22 cellular contexts compared by ENCODE assay signal in the genomic region with DNA sequence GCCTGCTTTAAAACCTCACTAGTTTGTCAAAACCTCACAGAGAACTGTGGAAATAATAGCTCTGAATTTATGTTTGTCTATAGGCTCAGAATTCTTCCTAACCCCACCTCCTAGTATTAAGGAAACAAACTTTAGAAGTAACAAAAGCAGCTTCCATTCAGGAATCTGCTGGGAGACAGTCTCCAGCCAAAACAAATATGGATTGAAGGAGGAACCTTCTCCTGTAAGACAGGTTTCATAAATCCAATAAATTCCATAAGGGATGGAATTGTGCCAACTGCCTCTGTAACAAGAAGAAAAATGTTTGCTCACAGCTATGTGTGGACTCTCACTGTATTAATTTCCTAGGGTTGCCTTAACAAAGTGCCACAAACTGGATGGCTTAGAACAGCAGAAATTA. TPM values are rescaled to one million over a fixed set of nuclear protein-coding genes. Genes with fewer than 3 reads are reported as not detected.
DNase-seq lines count a peak whose midpoint lies in the region; ATAC-seq and TF ChIP-seq lines count a peak whose summit lies in the region.
"Had no signal": no experiment of that assay in that cellular context is flagged by ENCODE, and none has a peak within 500 bp of the region (broad histone marks: within the 10 kb centered on the region; RNA-seq: fewer than 3 reads in every experiment).

No MANE protein-coding gene starts in this region.

- peaks cover 26% of the 10 kb centered on the region for H3K27me3 Mint-ChIP-seq in activated CD4-positive, alpha-beta T cell treated with anti-CD3 and anti-CD28 coated beads, Interleukin-2, amount 10 ng/mL, durations not matched to agents 24 days and 14 days
- H3K27me3 Mint-ChIP-seq: activated T-helper 17 cell treated with anti-CD3 and anti-CD28 coated beads, Interleukin-2, amount 50 U/mL, for 72 hours had no signal

- H3K4me3 ChIP-seq in AG10803 (ENCODE audit: low read length), result no peak overlapping the region
- H3K4me3 ChIP-seq in HEK293 (ENCODE audit: low read depth, low read length), result no peak overlapping the region
- H3K4me3 ChIP-seq: ascending aorta, upper lobe of left lung had no signal

- H3K27ac ChIP-seq in HEK293 (ENCODE audit: extremely low read depth, low read depth, low read length), result no peak overlapping the region
- no peak overlapping the region for H3K27ac ChIP-seq in RWPE1
- H3K27ac ChIP-seq: ascending aorta, epithelial cell of prostate, neutrophil, upper lobe of left lung had no signal

- no peaks in the 10 kb centered on the region for H3K9me3 Mint-ChIP-seq in activated CD4-positive, alpha-beta T cell treated with anti-CD3 and anti-CD28 coated beads, Interleukin-2, amount 10 ng/mL, durations not matched to agents 24 days and 14 days
- H3K9me3 Mint-ChIP-seq: activated T-helper 17 cell treated with anti-CD3 and anti-CD28 coated beads, Interleukin-2, amount 50 U/mL, for 72 hours; CD4-positive, CD25-positive, alpha-beta regulatory T cell; H9; WTC11 had no signal

- peaks cover 8% of the 10 kb centered on the region for H3K4me1 Mint-ChIP-seq in activated CD4-positive, alpha-beta T cell treated with anti-CD3 and anti-CD28 coated beads, Interleukin-2, amount 10 ng/mL, durations not matched to agents 24 days and 14 days
- H3K4me1 Mint-ChIP-seq: activated T-helper 17 cell treated with anti-CD3 and anti-CD28 coated beads, Interleukin-2, amount 50 U/mL, for 72 hours; WTC11 had no signal

- H3K36me3 Mint-ChIP-seq in activated CD4-positive, alpha-beta T cell treated with anti-CD3 and anti-CD28 coated beads, Interleukin-2, amount 10 ng/mL, durations not matched to agents 24 days and 14 days (ENCODE audit: low read depth), result no peaks in the 10 kb centered on the region
- H3K36me3 Mint-ChIP-seq: activated naive CD8-positive, alpha-beta T cell; CD4-positive, CD25-positive, alpha-beta regulatory T cell; WTC11 had no signal

- POLR2A ChIA-PET in HEK293 (lab: Yijun Ruan, JAX), result interaction anchor here (1.2 kb wide), 1 partner anchor 14 kb away, joined by 5 read pairs; a partner anchor contains a TSS
- POLR2A ChIA-PET in RWPE1 (lab: Yijun Ruan, JAX; ENCODE audit: low non-redundant PET), result no interaction called here

- intact Hi-C loops in activated CD4-positive, alpha-beta T cell treated with anti-CD3 and anti-CD28 coated beads, Interleukin-2, amount 10 ng/mL, durations not matched to agents 24 days and 14 days (cut with micrococcal nuclease), result no loop called here

- CTCF ChIA-PET in HEK293 (lab: Yijun Ruan, JAX) (interaction anchor here (0.6 to 2.1 kb wide), 3 partner anchors 9 to 156 kb away, joined by 3 to 11 read pairs (median 3); no protein-coding TSS in a partner anchor), RWPE1 (lab: Yijun Ruan, JAX) (interaction anchor here (0.6 kb wide), 1 partner anchor 78 kb away, joined by 3 read pairs; no protein-coding TSS in a partner anchor)

- H3K9me3 ChIP-seq in HEK293 (ENCODE audit: control insufficient read depth, insufficient read depth, low read depth, low read length), result no peaks in the 10 kb centered on the region
- H3K9me3 ChIP-seq: ascending aorta, neutrophil, upper lobe of left lung had no signal

- no peak for TF ChIP-seq CTCF in AG10803 (conservative IDR thresholded peaks at IDR 0.05; ENCODE audit: low read length)
- TF ChIP-seq CTCF in HEK293 (tag by site-specific recombination; IDR thresholded peaks at IDR 0.05), result no peak
- no peak for TF ChIP-seq CTCF in RWPE1 (conservative IDR thresholded peaks at IDR 0.05; ENCODE audit: low read depth)

- ATAC-seq in GM21576 (IDR thresholded peaks at IDR 0.05; ENCODE audit: unreplicated experiment) (no peak), HG03342 (IDR thresholded peaks at IDR 0.05; ENCODE audit: unreplicated experiment) (no peak)
- ATAC-seq: activated T-helper 17 cell treated with anti-CD3 and anti-CD28 coated beads, Interleukin-2, amount 50 U/mL, for 72 hours; WTC11 had no signal

- DNase-seq in AG10803 (ENCODE audit: low read depth), result peak; percentile 36
- DNase-seq in RWPE1 (ENCODE audit: low spot score), result peak; percentile 36
- peak; percentile 28 for DNase-seq in left kidney (ENCODE audit: low read depth, low spot score)
- DNase-seq in activated CD4-positive, alpha-beta T cell treated with anti-CD3 and anti-CD28 coated beads, Interleukin-2, amount 10 ng/mL, durations not matched to agents 24 days and 14 days, result no peak
- no peak for DNase-seq in NCI-H774 (lab: John Stamatoyannopoulos, UW)
- DNase-seq: activated CD4-positive, alpha-beta T cell treated with anti-CD3 and anti-CD28 coated beads, Interleukin-2, amount 50 U/mL, for 4 hours; CD4-positive, CD25-positive, alpha-beta regulatory T cell; central memory CD4-positive, alpha-beta T cell; H9; Karpas-422; kidney glomerular epithelial cell; NCI-H187; upper lobe of left lung had no signal

- H3K4me1 ChIP-seq in HEK293 (ENCODE audit: control insufficient read depth, insufficient read depth, low read length), result peaks cover 31% of the 10 kb centered on the region
- H3K4me1 ChIP-seq: ascending aorta, upper lobe of left lung had no signal

- H3K36me3 ChIP-seq in HEK293 (ENCODE audit: control insufficient read depth in 2 of 2, insufficient read depth in 1 of 2, low read length in 2 of 2), result no peaks in the 10 kb centered on the region
- H3K36me3 ChIP-seq: ascending aorta, neutrophil, upper lobe of left lung had no signal

- no peak overlapping the region for H3K4me3 Mint-ChIP-seq in activated CD4-positive, alpha-beta T cell treated with anti-CD3 and anti-CD28 coated beads, Interleukin-2, amount 10 ng/mL, durations not matched to agents 24 days and 14 days
- H3K4me3 Mint-ChIP-seq: activated naive CD8-positive, alpha-beta T cell; activated T-helper 17 cell treated with anti-CD3 and anti-CD28 coated beads, Interleukin-2, amount 50 U/mL, for 72 hours; CD4-positive, CD25-positive, alpha-beta regulatory T cell; H9; WTC11 had no signal

- H3K27ac Mint-ChIP-seq in activated CD4-positive, alpha-beta T cell treated with anti-CD3 and anti-CD28 coated beads, Interleukin-2, amount 10 ng/mL, durations not matched to agents 24 days and 14 days, result no peak overlapping the region
- H3K27ac Mint-ChIP-seq: activated naive CD8-positive, alpha-beta T cell; activated T-helper 17 cell treated with anti-CD3 and anti-CD28 coated beads, Interleukin-2, amount 50 U/mL, for 72 hours; CD4-positive, CD25-positive, alpha-beta regulatory T cell; H9; WTC11 had no signal

TF ChIP-seq in HEK293, 187 proteins besides CTCF, POLR2A, EP300 and RAD21:
- TF ChIP-seq WT1 (tag by site-specific recombination; IDR thresholded peaks at IDR 0.05) (peak; percentile 64), ZSCAN30 (tag by site-specific recombination; IDR thresholded peaks at IDR 0.05) (no peak), ZBTB8A (tag by site-specific recombination; IDR thresholded peaks at IDR 0.05) (no peak), ZNF19 (tag by site-specific recombination; IDR thresholded peaks at IDR 0.05; ENCODE audit: low read depth) (no peak), OSR2 (tag by site-specific recombination; IDR thresholded peaks at IDR 0.05) (peak; percentile 21; the same call in 1 of the 2 replicates), ZNF473 (tag by site-specific recombination; IDR thresholded peaks at IDR 0.05) (no peak), ZNF561 (tag by site-specific recombination; IDR thresholded peaks at IDR 0.05; ENCODE audit: borderline replicate concordance) (peak; percentile 60; the same call in 1 of the 2 replicates)
- TF ChIP-seq, protein P1, sequence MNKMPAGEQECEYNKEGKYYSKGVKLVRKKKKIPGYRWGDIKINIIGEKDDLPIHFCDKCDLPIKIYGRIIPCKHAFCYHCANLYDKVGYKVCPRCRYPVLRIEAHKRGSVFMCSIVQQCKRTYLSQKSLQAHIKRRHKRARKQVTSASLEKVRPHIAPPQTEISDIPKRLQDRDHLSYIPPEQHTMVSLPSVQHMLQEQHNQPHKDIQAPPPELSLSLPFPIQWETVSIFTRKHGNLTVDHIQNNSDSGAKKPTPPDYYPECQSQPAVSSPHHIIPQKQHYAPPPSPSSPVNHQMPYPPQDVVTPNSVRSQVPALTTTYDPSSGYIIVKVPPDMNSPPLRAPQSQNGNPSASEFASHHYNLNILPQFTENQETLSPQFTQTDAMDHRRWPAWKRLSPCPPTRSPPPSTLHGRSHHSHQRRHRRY (tag by site-specific recombination; IDR thresholded peaks at IDR 0.05), result no peak
- TF ChIP-seq, protein P2, sequence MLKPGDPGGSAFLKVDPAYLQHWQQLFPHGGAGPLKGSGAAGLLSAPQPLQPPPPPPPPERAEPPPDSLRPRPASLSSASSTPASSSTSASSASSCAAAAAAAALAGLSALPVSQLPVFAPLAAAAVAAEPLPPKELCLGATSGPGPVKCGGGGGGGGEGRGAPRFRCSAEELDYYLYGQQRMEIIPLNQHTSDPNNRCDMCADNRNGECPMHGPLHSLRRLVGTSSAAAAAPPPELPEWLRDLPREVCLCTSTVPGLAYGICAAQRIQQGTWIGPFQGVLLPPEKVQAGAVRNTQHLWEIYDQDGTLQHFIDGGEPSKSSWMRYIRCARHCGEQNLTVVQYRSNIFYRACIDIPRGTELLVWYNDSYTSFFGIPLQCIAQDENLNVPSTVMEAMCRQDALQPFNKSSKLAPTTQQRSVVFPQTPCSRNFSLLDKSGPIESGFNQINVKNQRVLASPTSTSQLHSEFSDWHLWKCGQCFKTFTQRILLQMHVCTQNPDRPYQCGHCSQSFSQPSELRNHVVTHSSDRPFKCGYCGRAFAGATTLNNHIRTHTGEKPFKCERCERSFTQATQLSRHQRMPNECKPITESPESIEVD (tag by site-specific recombination; IDR thresholded peaks at IDR 0.05), result peak; percentile 83

RNA-seq across cellular contexts. Expression of a gene that starts 7.5 kb away (rescaled TPM):
- 5.2 and 5.3 TPM in 2 replicates for total RNA-seq in activated CD4-positive, alpha-beta T cell treated with anti-CD3 and anti-CD28 coated beads, Interleukin-2, amount 10 ng/mL, durations not matched to agents 24 days and 14 days

RNA-seq across cellular contexts. Expression of a gene that starts 14.2 kb away (rescaled TPM):
- total RNA-seq in activated CD4-positive, alpha-beta T cell treated with anti-CD3 and anti-CD28 coated beads, Interleukin-2, amount 10 ng/mL, durations not matched to agents 24 days and 14 days, result 6.1 and 6.4 TPM in 2 replicates

RNA-seq across cellular contexts. Expression of a gene that starts 14.3 kb away (rescaled TPM):
- 26.6 and 29.0 TPM in 2 replicates for total RNA-seq in activated CD4-positive, alpha-beta T cell treated with anti-CD3 and anti-CD28 coated beads, Interleukin-2, amount 10 ng/mL, durations not matched to agents 24 days and 14 days

RNA-seq across cellular contexts. Expression of a gene that starts 32.3 kb away (rescaled TPM):
- total RNA-seq in activated CD4-positive, alpha-beta T cell treated with anti-CD3 and anti-CD28 coated beads, Interleukin-2, amount 10 ng/mL, durations not matched to agents 24 days and 14 days, result 0.47 and 0.71 TPM in 2 replicates
- total RNA-seq: ascending aorta had no signal

Comparison
In these comparisons a context has a peak if more than half of its experiments do, and no peak if none do; other contexts are left out.
1. DNase-seq: peak in AG10803 (single experiment), RWPE1 (single experiment) and left kidney (single experiment); none in activated CD4-positive, alpha-beta T cell treated with anti-CD3 and anti-CD28 coated beads, Interleukin-2, amount 10 ng/mL, durations not matched to agents 24 days and 14 days (single experiment) and NCI-H774 (single experiment).